In the genomic region with DNA sequence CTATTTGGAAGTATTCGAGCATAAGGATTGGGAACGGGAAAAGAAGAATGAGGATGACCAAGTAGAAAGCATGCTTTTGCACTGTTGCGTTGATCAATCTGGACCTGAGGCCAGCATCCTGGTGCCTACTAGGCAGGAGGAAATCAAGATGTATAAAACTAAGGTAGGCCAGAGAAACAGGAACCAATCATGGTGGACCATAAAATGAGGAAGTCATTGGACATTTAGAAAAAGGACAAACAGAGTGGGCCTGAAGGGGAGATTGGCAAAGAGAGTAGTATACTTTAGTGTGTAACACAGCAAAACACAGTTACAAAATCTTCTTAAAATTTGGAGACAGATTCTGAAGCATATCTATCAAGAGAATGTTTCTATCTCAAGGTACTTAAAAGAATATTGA, we compare ENCODE assay signal across 9 cellular contexts.
"Had no signal": no experiment of that assay in that cellular context is flagged by ENCODE, and none has a peak within 500 bp of the region (broad histone marks: within the 10 kb centered on the region; RNA-seq: fewer than 3 reads in every experiment).

No MANE protein-coding gene starts in this region.

- DNase-seq: H9, HCEC 1CT, IMR-90, KBM-7 had no signal

- FAIRE-seq: H1, H54, HTR-8/SVneo had no signal

- ATAC-seq: GM23338 had no signal

- H3K4me3 ChIP-seq: GM23338 had no signal

- H3K27ac ChIP-seq: KMS-11 had no signal
